In genomic region chr9:133982971-133983720, GRCh38 we compare ENCODE assay signal across 29 cellular contexts. TPM values are rescaled to one million over a fixed set of nuclear protein-coding genes. Genes with fewer than 3 reads are reported as not detected.
DNase-seq lines count a peak whose midpoint lies in the region; ATAC-seq and TF ChIP-seq lines count a peak whose summit lies in the region.
"Had no signal": no experiment of that assay in that cellular context is flagged by ENCODE, and none has a peak within 500 bp of the region (broad histone marks: within the 10 kb centered on the region; RNA-seq: fewer than 3 reads in every experiment).

No MANE protein-coding gene starts in this region.

- DNase-seq in natural killer cell treated with Interleukin-12 subunit alpha and Interleukin-12 subunit beta and Interleukin-15 and Interleukin-18, amount 100 ng/mL, for 72 hours (ENCODE audit: low spot score), result peak; percentile 51
- DNase-seq in natural killer cell (no peak), glutamatergic neuron (peak; percentile 69), neural progenitor cell (ENCODE audit: low spot score) (no peak), aorta (peak; percentile 37 to 67), NOMO-1 treated with dmso at 0.1 percent for 144 hours (lab: John Stamatoyannopoulos, UW; ENCODE audit: unreplicated experiment) (no peak), dedifferentiated amniotic fluid mesenchymal stem cell (ENCODE audit: extremely low spot score) (no peak)
- DNase-seq: activated CD4-positive, alpha-beta T cell treated with anti-CD3 and anti-CD28 coated beads, Interleukin-2, amount 10 ng/mL, durations not matched to agents 7 days and 5 days; activated CD8-positive, alpha-beta memory T cell treated with anti-CD3 and anti-CD28 coated beads, Interleukin-2, amount 10 ng/mL, durations not matched to agents 7 days and 5 days; activated naive CD4-positive, alpha-beta T cell treated with anti-CD3 and anti-CD28 coated beads, Interleukin-2, amount 10 ng/mL, durations not matched to agents 7 days and 5 days; anterior cingulate cortex; BE2C; caudate nucleus; DND-41; left colon; midbrain; NCI-H2171; NCI-H510A treated with DMSO at 0.1 percent for 48 hours; small intestine; stimulated activated CD4-positive, alpha-beta T cell treated with anti-CD3 and anti-CD28 coated beads, Interleukin-2, amount 100 ng/mL, for 24 hours; WERI-Rb-1 had no signal

- no peaks in the 10 kb centered on the region for H3K27me3 ChIP-seq in neural progenitor cell
- no peaks in the 10 kb centered on the region for H3K27me3 ChIP-seq in aorta (ENCODE audit: control insufficient read depth in 1 of 2, insufficient read depth in 2 of 2, low read length in 1 of 2)
- H3K27me3 ChIP-seq: BE2C, suprapubic skin, vagina had no signal

- peak in 1 of 2 donors; percentile 29 for ATAC-seq in natural killer cell treated with Interleukin-12 subunit alpha and Interleukin-12 subunit beta and Interleukin-15 and Interleukin-18, amount 100 ng/mL, for 72 hours
- ATAC-seq in natural killer cell (no peak), aorta (ENCODE audit: low FRiP score) (no peak), GM21825 (IDR thresholded peaks at IDR 0.05; ENCODE audit: unreplicated experiment) (no peak)
- ATAC-seq: activated CD8-positive, alpha-beta memory T cell treated with anti-CD3 and anti-CD28 coated beads, Interleukin-2, amount 10 ng/mL, durations not matched to agents 7 days and 5 days; left colon; psoas muscle had no signal

- no peak overlapping the region for H2AFZ ChIP-seq in neural progenitor cell (replicated peaks)

- H3K36me3 ChIP-seq in neural progenitor cell (no peaks in the 10 kb centered on the region), aorta (ENCODE audit: control insufficient read depth in 1 of 2, insufficient read depth in 2 of 2, low read length in 1 of 2) (no peaks in the 10 kb centered on the region)
- H3K36me3 ChIP-seq: suprapubic skin, vagina had no signal

- H3K9ac ChIP-seq in neural progenitor cell, result no peak overlapping the region
- H3K9ac ChIP-seq: SK-N-SH had no signal

- H3K4me3 ChIP-seq in neural progenitor cell, result no peak overlapping the region
- H3K4me3 ChIP-seq in aorta (ENCODE audit: low read length in 2 of 2), result no peak overlapping the region
- H3K4me3 ChIP-seq: A549, psoas muscle, suprapubic skin, vagina had no signal

- H3K9me3 ChIP-seq in neural progenitor cell (ENCODE audit: low read depth) (no peaks in the 10 kb centered on the region), aorta (ENCODE audit: control insufficient read depth, low read length) (no peaks in the 10 kb centered on the region)
- H3K9me3 ChIP-seq: A549, BE2C, psoas muscle, SK-N-SH, suprapubic skin, vagina had no signal

- H3K4me1 ChIP-seq in neural progenitor cell (peaks cover 20% of the 10 kb centered on the region), aorta (ENCODE audit: control insufficient read depth in 1 of 2, insufficient read depth in 2 of 2, low read length in 2 of 2) (no peaks in the 10 kb centered on the region)

- no peak overlapping the region for H3K27ac Mint-ChIP-seq in natural killer cell treated with Interleukin-12 subunit alpha and Interleukin-12 subunit beta and Interleukin-15 and Interleukin-18, amount 100 ng/mL, for 72 hours
- H3K27ac Mint-ChIP-seq in natural killer cell (no peak overlapping the region), glutamatergic neuron (ENCODE audit: unreplicated experiment) (peak overlapping the region; percentile 95), neural progenitor cell (peak overlapping the region; percentile 93)
- H3K27ac Mint-ChIP-seq: activated CD4-positive, alpha-beta T cell treated with anti-CD3 and anti-CD28 coated beads, Interleukin-2, amount 10 ng/mL, durations not matched to agents 7 days and 5 days; activated CD8-positive, alpha-beta memory T cell treated with anti-CD3 and anti-CD28 coated beads, Interleukin-2, amount 10 ng/mL, durations not matched to agents 7 days and 5 days; activated naive CD4-positive, alpha-beta T cell treated with anti-CD3 and anti-CD28 coated beads, Interleukin-2, amount 10 ng/mL, durations not matched to agents 7 days and 5 days; activated T-helper 1 cell treated with anti-CD3 and anti-CD28 coated beads, Interleukin-12 subunit alpha, Interleukin-12 subunit beta, Interleukin-2, Interleukin-4 antibody, amounts not matched to agents 30 ng/mL and 10 ng/mL and 1 ng/mL, durations not matched to agents 14 hours and 24 hours and 36 hours; T-helper 2 cell treated with Interferon-gamma antibody and Interleukin-4, amounts not matched to agents 5 μg/mL and 100 μg/mL, for 36 hours had no signal

- no peak for TF ChIP-seq CTCF in natural killer cell (IDR thresholded peaks at IDR 0.05)
- TF ChIP-seq CTCF in glutamatergic neuron (IDR thresholded peaks at IDR 0.05; ENCODE audit: partially characterized antibody, unreplicated experiment), result no peak
- no peak for TF ChIP-seq CTCF in neural progenitor cell (IDR thresholded peaks at IDR 0.05)

- H3K27me3 Mint-ChIP-seq in natural killer cell treated with Interleukin-12 subunit alpha and Interleukin-12 subunit beta and Interleukin-15 and Interleukin-18, amount 100 ng/mL, for 72 hours, result no peaks in the 10 kb centered on the region
- H3K27me3 Mint-ChIP-seq in natural killer cell (ENCODE audit: low read depth in 2 of 2), result peaks cover 0 to 4% of the 10 kb centered on the region in 2 donors
- peaks cover 18% of the 10 kb centered on the region for H3K27me3 Mint-ChIP-seq in glutamatergic neuron (ENCODE audit: unreplicated experiment)
- H3K27me3 Mint-ChIP-seq in neural progenitor cell (ENCODE audit: insufficient read depth, low read depth), result peaks cover 5% of the 10 kb centered on the region
- H3K27me3 Mint-ChIP-seq: activated CD4-positive, alpha-beta T cell treated with anti-CD3 and anti-CD28 coated beads, Interleukin-2, amount 10 ng/mL, durations not matched to agents 7 days and 5 days; activated CD8-positive, alpha-beta memory T cell treated with anti-CD3 and anti-CD28 coated beads, Interleukin-2, amount 10 ng/mL, durations not matched to agents 7 days and 5 days had no signal

- H3K9me3 Mint-ChIP-seq in natural killer cell treated with Interleukin-12 subunit alpha and Interleukin-12 subunit beta and Interleukin-15 and Interleukin-18, amount 100 ng/mL, for 72 hours, result no peaks in the 10 kb centered on the region
- no peaks in the 10 kb centered on the region for H3K9me3 Mint-ChIP-seq in natural killer cell
- H3K9me3 Mint-ChIP-seq in glutamatergic neuron (ENCODE audit: unreplicated experiment), result peaks cover 25% of the 10 kb centered on the region
- no peaks in the 10 kb centered on the region for H3K9me3 Mint-ChIP-seq in neural progenitor cell
- H3K9me3 Mint-ChIP-seq: activated CD4-positive, alpha-beta T cell treated with anti-CD3 and anti-CD28 coated beads, Interleukin-2, amount 10 ng/mL, durations not matched to agents 7 days and 5 days; activated naive CD4-positive, alpha-beta T cell treated with anti-CD3 and anti-CD28 coated beads, Interleukin-2, amount 10 ng/mL, durations not matched to agents 7 days and 5 days; activated T-helper 1 cell treated with anti-CD3 and anti-CD28 coated beads, Interleukin-12 subunit alpha, Interleukin-12 subunit beta, Interleukin-2, Interleukin-4 antibody, amounts not matched to agents 30 ng/mL and 10 ng/mL and 1 ng/mL, durations not matched to agents 14 hours and 24 hours and 36 hours; T-helper 2 cell treated with Interferon-gamma antibody and Interleukin-4, amounts not matched to agents 5 μg/mL and 100 μg/mL, for 36 hours had no signal

- H3K27ac ChIP-seq in neural progenitor cell (no peak overlapping the region), aorta (ENCODE audit: low read depth in 1 of 2, low read length in 2 of 2) (no peak overlapping the region)
- H3K27ac ChIP-seq: A549, psoas muscle, suprapubic skin, vagina, WERI-Rb-1 had no signal

- 92 to 94% methylated on average over 22 to 25 of the region's 25 CpGs for WGBS in aorta, 2 donors

- H4K20me1 ChIP-seq in neural progenitor cell (ENCODE audit: low read depth), result peaks cover 96% of the 10 kb centered on the region

- no peak overlapping the region for H3K4me2 ChIP-seq in neural progenitor cell
- H3K4me2 ChIP-seq: A549, SK-N-SH had no signal

- H3K36me3 Mint-ChIP-seq in natural killer cell treated with Interleukin-12 subunit alpha and Interleukin-12 subunit beta and Interleukin-15 and Interleukin-18, amount 100 ng/mL, for 72 hours, result no peaks in the 10 kb centered on the region
- H3K36me3 Mint-ChIP-seq in natural killer cell (no peaks in the 10 kb centered on the region), glutamatergic neuron (ENCODE audit: unreplicated experiment) (no peaks in the 10 kb centered on the region), neural progenitor cell (peaks cover 4% of the 10 kb centered on the region)
- H3K36me3 Mint-ChIP-seq: activated CD8-positive, alpha-beta memory T cell treated with anti-CD3 and anti-CD28 coated beads, Interleukin-2, amount 10 ng/mL, durations not matched to agents 7 days and 5 days; activated naive CD4-positive, alpha-beta T cell treated with anti-CD3 and anti-CD28 coated beads, Interleukin-2, amount 10 ng/mL, durations not matched to agents 7 days and 5 days had no signal

- no peak overlapping the region for H3K4me3 Mint-ChIP-seq in natural killer cell treated with Interleukin-12 subunit alpha and Interleukin-12 subunit beta and Interleukin-15 and Interleukin-18, amount 100 ng/mL, for 72 hours
- H3K4me3 Mint-ChIP-seq in natural killer cell (no peak overlapping the region), glutamatergic neuron (ENCODE audit: unreplicated experiment) (peak overlapping the region; percentile 79), neural progenitor cell (no peak overlapping the region)
- H3K4me3 Mint-ChIP-seq: activated CD4-positive, alpha-beta T cell treated with anti-CD3 and anti-CD28 coated beads, Interleukin-2, amount 10 ng/mL, durations not matched to agents 7 days and 5 days; activated CD8-positive, alpha-beta memory T cell treated with anti-CD3 and anti-CD28 coated beads, Interleukin-2, amount 10 ng/mL, durations not matched to agents 7 days and 5 days; activated naive CD4-positive, alpha-beta T cell treated with anti-CD3 and anti-CD28 coated beads, Interleukin-2, amount 10 ng/mL, durations not matched to agents 7 days and 5 days; activated T-helper 1 cell treated with anti-CD3 and anti-CD28 coated beads, Interleukin-12 subunit alpha, Interleukin-12 subunit beta, Interleukin-2, Interleukin-4 antibody, amounts not matched to agents 30 ng/mL and 10 ng/mL and 1 ng/mL, durations not matched to agents 14 hours and 24 hours and 36 hours; T-helper 2 cell treated with Interferon-gamma antibody and Interleukin-4, amounts not matched to agents 5 μg/mL and 100 μg/mL, for 36 hours had no signal

- no peaks in the 10 kb centered on the region for H3F3A ChIP-seq in neural progenitor cell (ENCODE audit: low read depth)

- peaks cover 100% of the 10 kb centered on the region for H3K79me2 ChIP-seq in neural progenitor cell (ENCODE audit: low read depth)

- no peaks in the 10 kb centered on the region for H3K4me1 Mint-ChIP-seq in natural killer cell treated with Interleukin-12 subunit alpha and Interleukin-12 subunit beta and Interleukin-15 and Interleukin-18, amount 100 ng/mL, for 72 hours (ENCODE audit: low read depth in 2 of 2)
- H3K4me1 Mint-ChIP-seq in natural killer cell (no peaks in the 10 kb centered on the region), glutamatergic neuron (ENCODE audit: low read depth, unreplicated experiment) (peaks cover 62% of the 10 kb centered on the region), neural progenitor cell (peaks cover 51% of the 10 kb centered on the region)
- H3K4me1 Mint-ChIP-seq: activated CD4-positive, alpha-beta T cell treated with anti-CD3 and anti-CD28 coated beads, Interleukin-2, amount 10 ng/mL, durations not matched to agents 7 days and 5 days; activated CD8-positive, alpha-beta memory T cell treated with anti-CD3 and anti-CD28 coated beads, Interleukin-2, amount 10 ng/mL, durations not matched to agents 7 days and 5 days; activated naive CD4-positive, alpha-beta T cell treated with anti-CD3 and anti-CD28 coated beads, Interleukin-2, amount 10 ng/mL, durations not matched to agents 7 days and 5 days had no signal

- intact Hi-C loops in natural killer cell (cut with micrococcal nuclease), result no loop called here
- intact Hi-C loops in aorta (cut with DNase I), result no loop called here

RNA-seq across cellular contexts. Expression of gene VAV2, which starts 9.0 kb away (rescaled TPM):
- total RNA-seq in natural killer cell treated with Interleukin-12 subunit alpha and Interleukin-12 subunit beta and Interleukin-15 and Interleukin-18, amount 100 ng/mL, for 72 hours, result 1 to 10 TPM; 1.9 to 6.7 TPM
- total RNA-seq in natural killer cell, result 1 to 10 TPM; 3.9 to 5.1 (median 4.8) TPM
- 270 TPM for total RNA-seq in glutamatergic neuron (ENCODE audit: unreplicated experiment)
- total RNA-seq in neural progenitor cell (ENCODE audit: low replicate concordance), result 12.9 and 19.0 TPM in 2 replicates
- total RNA-seq in aorta, result 10 to 100 TPM; 12.0 to 25.4 TPM
- polyA plus RNA-seq in aorta, result 10 to 100 TPM in 1 of 2 donors, 1 to 10 TPM in 1; 9.0 to 11.6 TPM

RNA-seq across cellular contexts. Expression of gene BRD3OS, which starts 42.1 kb away (rescaled TPM):
- total RNA-seq in natural killer cell treated with Interleukin-12 subunit alpha and Interleukin-12 subunit beta and Interleukin-15 and Interleukin-18, amount 100 ng/mL, for 72 hours, result 10 to 100 TPM in 1 of 2 donors, 1 to 10 TPM in 1; 9.6 to 10.7 TPM
- total RNA-seq in natural killer cell, result 1 to 10 TPM; 5.5 to 6.8 (median 6.5) TPM
- 31.6 TPM for total RNA-seq in glutamatergic neuron (ENCODE audit: unreplicated experiment)
- total RNA-seq in neural progenitor cell (ENCODE audit: low replicate concordance), result 19.0 and 28.3 TPM in 2 replicates
- total RNA-seq in aorta, result 10 to 100 TPM in 1 of 2 donors, 1 to 10 TPM in 1; 8.3 to 17.3 TPM
- 10 to 100 TPM in 1 of 2 donors, 1 to 10 TPM in 1; 5.8 to 13.8 TPM for polyA plus RNA-seq in aorta

Comparison
In these comparisons a context has a peak if more than half of its experiments do, and no peak if none do; other contexts are left out.
1. DNase-seq: peak in natural killer cell treated with Interleukin-12 subunit alpha and Interleukin-12 subunit beta and Interleukin-15 and Interleukin-18, amount 100 ng/mL, for 72 hours (single experiment), glutamatergic neuron (single experiment) and aorta (2 of 2); none in natural killer cell (single experiment), neural progenitor cell (single experiment), NOMO-1 treated with dmso at 0.1 percent for 144 hours (single experiment) and dedifferentiated amniotic fluid mesenchymal stem cell (single experiment).
2. H3K27ac Mint-ChIP-seq: peak in glutamatergic neuron (single experiment) and neural progenitor cell (single experiment); none in natural killer cell treated with Interleukin-12 subunit alpha and Interleukin-12 subunit beta and Interleukin-15 and Interleukin-18, amount 100 ng/mL, for 72 hours (0 of 2) and natural killer cell (0 of 2).
3. RNA of gene VAV2, which starts 9.0 kb away (total RNA-seq): 270 TPM in glutamatergic neuron (single experiment); 12.0 to 25.4 TPM in aorta, 12.9 to 19.0 TPM in neural progenitor cell, 1.9 to 6.7 TPM in natural killer cell treated with Interleukin-12 subunit alpha and Interleukin-12 subunit beta and Interleukin-15 and Interleukin-18, amount 100 ng/mL, for 72 hours and 3.9 to 5.1 TPM in natural killer cell; every median in the first group is over 10 times any median in the second.